8 cellular contexts compared by ENCODE assay signal in genomic region chr5:55303238-55303690, GRCh38. TPM values are rescaled to one million over a fixed set of nuclear protein-coding genes. Genes with fewer than 3 reads are reported as not detected.
DNase-seq lines count a peak whose midpoint lies in the region; ATAC-seq and TF ChIP-seq lines count a peak whose summit lies in the region.
"Had no signal": no experiment of that assay in that cellular context is flagged by ENCODE, and none has a peak within 500 bp of the region (broad histone marks: within the 10 kb centered on the region; RNA-seq: fewer than 3 reads in every experiment).

No MANE protein-coding gene starts in this region.

- H3K27me3 Mint-ChIP-seq in activated B cell treated with CpG ODN at 0.5 μM for 24 hours: no peaks in the 10 kb centered on the region
- H3K27me3 Mint-ChIP-seq in type B pancreatic cell: no peaks in the 10 kb centered on the region

- H3K27ac ChIP-seq in coronary artery: no peak overlapping the region

- intact Hi-C loops in activated B cell treated with CpG ODN at 0.5 μM for 24 hours (cut with micrococcal nuclease): loop anchor here (10.0 kb wide), 1 partner anchor 398 kb away; no protein-coding TSS in a partner anchor

- H3K9me3 Mint-ChIP-seq in activated B cell treated with CpG ODN at 0.5 μM for 24 hours (no peaks in the 10 kb centered on the region), type B pancreatic cell (no peaks in the 10 kb centered on the region)

- no peak for TF ChIP-seq CTCF in activated B cell treated with CpG ODN at 0.5 μM for 24 hours (IDR thresholded peaks at IDR 0.05)
- TF ChIP-seq CTCF in type B pancreatic cell (conservative IDR thresholded peaks at IDR 0.05): no peak
- no peak for TF ChIP-seq CTCF in coronary artery (IDR thresholded peaks at IDR 0.05)

- no peak for TF ChIP-seq RAD21 in Ishikawa (IDR thresholded peaks at IDR 0.05; ENCODE audit: low read depth)

- H3K4me3 ChIP-seq in coronary artery: no peak overlapping the region

- no peak for TF ChIP-seq EP300 in Ishikawa (IDR thresholded peaks at IDR 0.05; ENCODE audit: borderline replicate concordance)

- DNase-seq in activated B cell treated with CpG ODN at 0.5 μM for 24 hours (no peak), iris pigment epithelial cell (ENCODE audit: low read depth) (peak; percentile 94), type B pancreatic cell (ENCODE audit: extremely low spot score, unreplicated experiment) (no peak), coronary artery (ENCODE audit: low spot score) (no peak), ureter (ENCODE audit: low spot score) (no peak)
- DNase-seq in activated CD4-positive, alpha-beta T cell treated with anti-CD3 and anti-CD28 coated beads, Interleukin-2, amount 50 U/mL, for 48 hours: no peak
- DNase-seq: NCI-H146 had no signal

- POLR2A ChIA-PET in activated B cell treated with CpG ODN at 0.5 μM for 24 hours (lab: Charles Lee): no interaction called here

- H3K4me1 Mint-ChIP-seq in activated B cell treated with CpG ODN at 0.5 μM for 24 hours: peaks cover 20% of the 10 kb centered on the region
- H3K4me1 Mint-ChIP-seq in type B pancreatic cell (ENCODE audit: unreplicated experiment): peaks cover 7% of the 10 kb centered on the region

- H3K27ac Mint-ChIP-seq in activated B cell treated with CpG ODN at 0.5 μM for 24 hours (peak overlapping the region; percentile 54), type B pancreatic cell (peak overlapping the region; percentile 64)

- CTCF ChIA-PET in activated B cell treated with CpG ODN at 0.5 μM for 24 hours (lab: Charles Lee): interaction anchor here (1.0 kb wide), 1 partner anchor 22 kb away, joined by 3 read pairs; no protein-coding TSS in a partner anchor

- H3K4me3 Mint-ChIP-seq in activated B cell treated with CpG ODN at 0.5 μM for 24 hours (no peak overlapping the region), type B pancreatic cell (peak overlapping the region; percentile 53)

- no peak for ATAC-seq in activated B cell treated with CpG ODN at 0.5 μM for 24 hours (ENCODE audit: low read depth)

- H3K36me3 Mint-ChIP-seq in activated B cell treated with CpG ODN at 0.5 μM for 24 hours (ENCODE audit: low read depth) (peaks cover 17% of the 10 kb centered on the region), type B pancreatic cell (peaks cover 17% of the 10 kb centered on the region)

TF ChIP-seq in Ishikawa, 13 proteins besides CTCF, POLR2A, EP300 and RAD21:
- TF ChIP-seq CREB1 (IDR thresholded peaks at IDR 0.05; ENCODE audit: low read depth) (no peak), TCF12 (IDR thresholded peaks at IDR 0.05; ENCODE audit: low read depth) (no peak), NFIC (IDR thresholded peaks at IDR 0.05) (peak; percentile 21; the same call in 1 of the 2 replicates), YY1 (IDR thresholded peaks at IDR 0.05; ENCODE audit: low read depth) (no peak), TEAD4 (IDR thresholded peaks at IDR 0.05) (no peak)

RNA-seq across cellular contexts. Expression of gene DHX29, which starts 4.2 kb away (rescaled TPM):
- total RNA-seq in activated B cell treated with CpG ODN at 0.5 μM for 24 hours (17.4 TPM in 2 replicates), type B pancreatic cell (ENCODE audit: low replicate concordance) (21.7 and 24.0 TPM in 2 replicates), ureter (29.8 TPM)

RNA-seq across cellular contexts. Expression of gene MTREX, which starts 4.5 kb away (rescaled TPM):
- total RNA-seq in activated B cell treated with CpG ODN at 0.5 μM for 24 hours (98.8 and 106 TPM in 2 replicates), type B pancreatic cell (ENCODE audit: low replicate concordance) (66.0 and 77.5 TPM in 2 replicates), ureter (101 TPM)
